2 cellular contexts compared by ENCODE assay signal in the genomic region with DNA sequence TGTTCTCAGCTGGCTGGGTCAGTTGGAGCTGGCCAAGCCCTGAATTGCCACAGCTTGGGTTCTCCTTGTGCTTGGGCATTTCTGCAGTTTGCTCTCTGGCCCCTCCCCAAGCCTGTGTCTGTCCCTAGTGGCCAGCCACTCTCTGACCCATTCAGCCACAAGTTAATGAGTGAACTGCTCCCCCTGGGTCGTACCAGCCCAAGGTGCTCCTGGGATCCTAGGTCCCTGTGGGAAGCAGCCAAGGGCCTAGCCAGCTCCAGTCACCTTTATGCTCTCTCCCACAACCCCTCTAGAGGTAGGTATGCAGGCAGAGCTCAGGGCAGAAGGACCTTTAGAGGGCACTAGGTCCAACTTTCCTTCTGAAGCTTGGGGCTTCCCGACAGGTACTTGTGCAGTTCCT.
TF ChIP-seq lines count a peak whose summit lies in the region.

No MANE protein-coding gene starts in this region.

TF ChIP-seq in WTC11, 78 proteins besides CTCF, POLR2A, EP300 and RAD21 (continues in another document):
- TF ChIP-seq, protein P1, sequence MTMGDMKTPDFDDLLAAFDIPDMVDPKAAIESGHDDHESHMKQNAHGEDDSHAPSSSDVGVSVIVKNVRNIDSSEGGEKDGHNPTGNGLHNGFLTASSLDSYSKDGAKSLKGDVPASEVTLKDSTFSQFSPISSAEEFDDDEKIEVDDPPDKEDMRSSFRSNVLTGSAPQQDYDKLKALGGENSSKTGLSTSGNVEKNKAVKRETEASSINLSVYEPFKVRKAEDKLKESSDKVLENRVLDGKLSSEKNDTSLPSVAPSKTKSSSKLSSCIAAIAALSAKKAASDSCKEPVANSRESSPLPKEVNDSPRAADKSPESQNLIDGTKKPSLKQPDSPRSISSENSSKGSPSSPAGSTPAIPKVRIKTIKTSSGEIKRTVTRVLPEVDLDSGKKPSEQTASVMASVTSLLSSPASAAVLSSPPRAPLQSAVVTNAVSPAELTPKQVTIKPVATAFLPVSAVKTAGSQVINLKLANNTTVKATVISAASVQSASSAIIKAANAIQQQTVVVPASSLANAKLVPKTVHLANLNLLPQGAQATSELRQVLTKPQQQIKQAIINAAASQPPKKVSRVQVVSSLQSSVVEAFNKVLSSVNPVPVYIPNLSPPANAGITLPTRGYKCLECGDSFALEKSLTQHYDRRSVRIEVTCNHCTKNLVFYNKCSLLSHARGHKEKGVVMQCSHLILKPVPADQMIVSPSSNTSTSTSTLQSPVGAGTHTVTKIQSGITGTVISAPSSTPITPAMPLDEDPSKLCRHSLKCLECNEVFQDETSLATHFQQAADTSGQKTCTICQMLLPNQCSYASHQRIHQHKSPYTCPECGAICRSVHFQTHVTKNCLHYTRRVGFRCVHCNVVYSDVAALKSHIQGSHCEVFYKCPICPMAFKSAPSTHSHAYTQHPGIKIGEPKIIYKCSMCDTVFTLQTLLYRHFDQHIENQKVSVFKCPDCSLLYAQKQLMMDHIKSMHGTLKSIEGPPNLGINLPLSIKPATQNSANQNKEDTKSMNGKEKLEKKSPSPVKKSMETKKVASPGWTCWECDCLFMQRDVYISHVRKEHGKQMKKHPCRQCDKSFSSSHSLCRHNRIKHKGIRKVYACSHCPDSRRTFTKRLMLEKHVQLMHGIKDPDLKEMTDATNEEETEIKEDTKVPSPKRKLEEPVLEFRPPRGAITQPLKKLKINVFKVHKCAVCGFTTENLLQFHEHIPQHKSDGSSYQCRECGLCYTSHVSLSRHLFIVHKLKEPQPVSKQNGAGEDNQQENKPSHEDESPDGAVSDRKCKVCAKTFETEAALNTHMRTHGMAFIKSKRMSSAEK (CRISPR knock-in tag; IDR thresholded peaks at IDR 0.05; ENCODE audit: borderline replicate concordance) = no peak
- TF ChIP-seq, protein P2, sequence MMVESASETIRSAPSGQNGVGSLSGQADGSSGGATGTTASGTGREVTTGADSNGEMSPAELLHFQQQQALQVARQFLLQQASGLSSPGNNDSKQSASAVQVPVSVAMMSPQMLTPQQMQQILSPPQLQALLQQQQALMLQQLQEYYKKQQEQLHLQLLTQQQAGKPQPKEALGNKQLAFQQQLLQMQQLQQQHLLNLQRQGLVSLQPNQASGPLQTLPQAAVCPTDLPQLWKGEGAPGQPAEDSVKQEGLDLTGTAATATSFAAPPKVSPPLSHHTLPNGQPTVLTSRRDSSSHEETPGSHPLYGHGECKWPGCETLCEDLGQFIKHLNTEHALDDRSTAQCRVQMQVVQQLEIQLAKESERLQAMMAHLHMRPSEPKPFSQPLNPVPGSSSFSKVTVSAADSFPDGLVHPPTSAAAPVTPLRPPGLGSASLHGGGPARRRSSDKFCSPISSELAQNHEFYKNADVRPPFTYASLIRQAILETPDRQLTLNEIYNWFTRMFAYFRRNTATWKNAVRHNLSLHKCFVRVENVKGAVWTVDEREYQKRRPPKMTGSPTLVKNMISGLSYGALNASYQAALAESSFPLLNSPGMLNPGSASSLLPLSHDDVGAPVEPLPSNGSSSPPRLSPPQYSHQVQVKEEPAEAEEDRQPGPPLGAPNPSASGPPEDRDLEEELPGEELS (CRISPR knock-in tag; IDR thresholded peaks at IDR 0.05) = no peak
- no peak for TF ChIP-seq ESRRA (CRISPR knock-in tag; IDR thresholded peaks at IDR 0.05; ENCODE audit: borderline replicate concordance)
- TF ChIP-seq, protein P3, sequence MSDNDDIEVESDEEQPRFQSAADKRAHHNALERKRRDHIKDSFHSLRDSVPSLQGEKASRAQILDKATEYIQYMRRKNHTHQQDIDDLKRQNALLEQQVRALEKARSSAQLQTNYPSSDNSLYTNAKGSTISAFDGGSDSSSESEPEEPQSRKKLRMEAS (CRISPR knock-in tag; IDR thresholded peaks at IDR 0.05) = no peak
- no peak for TF ChIP-seq OVOL2 (CRISPR knock-in tag; IDR thresholded peaks at IDR 0.05; ENCODE audit: borderline replicate concordance)
- TF ChIP-seq, protein P4, sequence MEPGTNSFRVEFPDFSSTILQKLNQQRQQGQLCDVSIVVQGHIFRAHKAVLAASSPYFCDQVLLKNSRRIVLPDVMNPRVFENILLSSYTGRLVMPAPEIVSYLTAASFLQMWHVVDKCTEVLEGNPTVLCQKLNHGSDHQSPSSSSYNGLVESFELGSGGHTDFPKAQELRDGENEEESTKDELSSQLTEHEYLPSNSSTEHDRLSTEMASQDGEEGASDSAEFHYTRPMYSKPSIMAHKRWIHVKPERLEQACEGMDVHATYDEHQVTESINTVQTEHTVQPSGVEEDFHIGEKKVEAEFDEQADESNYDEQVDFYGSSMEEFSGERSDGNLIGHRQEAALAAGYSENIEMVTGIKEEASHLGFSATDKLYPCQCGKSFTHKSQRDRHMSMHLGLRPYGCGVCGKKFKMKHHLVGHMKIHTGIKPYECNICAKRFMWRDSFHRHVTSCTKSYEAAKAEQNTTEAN (CRISPR knock-in tag; IDR thresholded peaks at IDR 0.05) = no peak
- TF ChIP-seq, protein P5, sequence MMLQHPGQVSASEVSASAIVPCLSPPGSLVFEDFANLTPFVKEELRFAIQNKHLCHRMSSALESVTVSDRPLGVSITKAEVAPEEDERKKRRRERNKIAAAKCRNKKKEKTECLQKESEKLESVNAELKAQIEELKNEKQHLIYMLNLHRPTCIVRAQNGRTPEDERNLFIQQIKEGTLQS (CRISPR knock-in tag; conservative IDR thresholded peaks at IDR 0.05) = no peak
- no peak for TF ChIP-seq ZBTB21 (CRISPR knock-in tag; IDR thresholded peaks at IDR 0.05; ENCODE audit: borderline replicate concordance)
- TF ChIP-seq, protein P6, sequence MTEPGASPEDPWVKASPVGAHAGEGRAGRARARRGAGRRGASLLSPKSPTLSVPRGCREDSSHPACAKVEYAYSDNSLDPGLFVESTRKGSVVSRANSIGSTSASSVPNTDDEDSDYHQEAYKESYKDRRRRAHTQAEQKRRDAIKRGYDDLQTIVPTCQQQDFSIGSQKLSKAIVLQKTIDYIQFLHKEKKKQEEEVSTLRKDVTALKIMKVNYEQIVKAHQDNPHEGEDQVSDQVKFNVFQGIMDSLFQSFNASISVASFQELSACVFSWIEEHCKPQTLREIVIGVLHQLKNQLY (CRISPR knock-in tag; IDR thresholded peaks at IDR 0.05) = no peak
- no peak for TF ChIP-seq FOXP1 (CRISPR knock-in tag; IDR thresholded peaks at IDR 0.05; ENCODE audit: borderline replicate concordance)
- TF ChIP-seq, protein P7, sequence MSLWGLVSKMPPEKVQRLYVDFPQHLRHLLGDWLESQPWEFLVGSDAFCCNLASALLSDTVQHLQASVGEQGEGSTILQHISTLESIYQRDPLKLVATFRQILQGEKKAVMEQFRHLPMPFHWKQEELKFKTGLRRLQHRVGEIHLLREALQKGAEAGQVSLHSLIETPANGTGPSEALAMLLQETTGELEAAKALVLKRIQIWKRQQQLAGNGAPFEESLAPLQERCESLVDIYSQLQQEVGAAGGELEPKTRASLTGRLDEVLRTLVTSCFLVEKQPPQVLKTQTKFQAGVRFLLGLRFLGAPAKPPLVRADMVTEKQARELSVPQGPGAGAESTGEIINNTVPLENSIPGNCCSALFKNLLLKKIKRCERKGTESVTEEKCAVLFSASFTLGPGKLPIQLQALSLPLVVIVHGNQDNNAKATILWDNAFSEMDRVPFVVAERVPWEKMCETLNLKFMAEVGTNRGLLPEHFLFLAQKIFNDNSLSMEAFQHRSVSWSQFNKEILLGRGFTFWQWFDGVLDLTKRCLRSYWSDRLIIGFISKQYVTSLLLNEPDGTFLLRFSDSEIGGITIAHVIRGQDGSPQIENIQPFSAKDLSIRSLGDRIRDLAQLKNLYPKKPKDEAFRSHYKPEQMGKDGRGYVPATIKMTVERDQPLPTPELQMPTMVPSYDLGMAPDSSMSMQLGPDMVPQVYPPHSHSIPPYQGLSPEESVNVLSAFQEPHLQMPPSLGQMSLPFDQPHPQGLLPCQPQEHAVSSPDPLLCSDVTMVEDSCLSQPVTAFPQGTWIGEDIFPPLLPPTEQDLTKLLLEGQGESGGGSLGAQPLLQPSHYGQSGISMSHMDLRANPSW (CRISPR knock-in tag; conservative IDR thresholded peaks at IDR 0.05; ENCODE audit: low read depth) = no peak

TF ChIP-seq in HepG2, 621 proteins besides CTCF, POLR2A, EP300 and RAD21 (continued from another document):
- TF ChIP-seq, protein P8, sequence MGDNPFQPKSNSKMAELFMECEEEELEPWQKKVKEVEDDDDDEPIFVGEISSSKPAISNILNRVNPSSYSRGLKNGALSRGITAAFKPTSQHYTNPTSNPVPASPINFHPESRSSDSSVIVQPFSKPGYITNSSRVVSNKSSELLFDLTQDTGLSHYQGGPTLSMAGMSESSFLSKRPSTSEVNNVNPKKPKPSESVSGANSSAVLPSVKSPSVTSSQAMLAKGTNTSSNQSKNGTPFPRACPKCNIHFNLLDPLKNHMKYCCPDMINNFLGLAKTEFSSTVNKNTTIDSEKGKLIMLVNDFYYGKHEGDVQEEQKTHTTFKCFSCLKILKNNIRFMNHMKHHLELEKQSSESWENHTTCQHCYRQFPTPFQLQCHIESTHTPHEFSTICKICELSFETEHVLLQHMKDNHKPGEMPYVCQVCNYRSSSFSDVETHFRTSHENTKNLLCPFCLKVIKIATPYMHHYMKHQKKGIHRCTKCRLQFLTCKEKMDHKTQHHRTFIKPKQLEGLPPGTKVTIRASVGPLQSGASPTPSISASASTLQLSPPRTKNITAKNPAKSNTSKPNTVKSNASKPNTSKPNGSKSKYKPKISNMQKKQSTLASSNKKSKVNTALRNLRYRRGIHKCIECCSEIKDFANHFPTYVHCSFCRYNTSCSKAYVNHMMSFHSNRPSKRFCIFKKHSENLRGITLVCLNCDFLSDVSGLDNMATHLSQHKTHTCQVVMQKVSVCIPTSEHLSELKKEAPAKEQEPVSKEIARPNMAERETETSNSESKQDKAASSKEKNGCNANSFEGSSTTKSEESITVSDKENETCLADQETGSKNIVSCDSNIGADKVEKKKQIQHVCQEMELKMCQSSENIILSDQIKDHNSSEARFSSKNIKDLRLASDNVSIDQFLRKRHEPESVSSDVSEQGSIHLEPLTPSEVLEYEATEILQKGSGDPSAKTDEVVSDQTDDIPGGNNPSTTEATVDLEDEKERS (CRISPR knock-in tag; IDR thresholded peaks at IDR 0.05) = no peak
- TF ChIP-seq STAG1 (CRISPR knock-in tag; IDR thresholded peaks at IDR 0.05) = 0 out of 2 replicates have a peak, but pooled peaks have one; percentile 18
- TF ChIP-seq, protein P9, sequence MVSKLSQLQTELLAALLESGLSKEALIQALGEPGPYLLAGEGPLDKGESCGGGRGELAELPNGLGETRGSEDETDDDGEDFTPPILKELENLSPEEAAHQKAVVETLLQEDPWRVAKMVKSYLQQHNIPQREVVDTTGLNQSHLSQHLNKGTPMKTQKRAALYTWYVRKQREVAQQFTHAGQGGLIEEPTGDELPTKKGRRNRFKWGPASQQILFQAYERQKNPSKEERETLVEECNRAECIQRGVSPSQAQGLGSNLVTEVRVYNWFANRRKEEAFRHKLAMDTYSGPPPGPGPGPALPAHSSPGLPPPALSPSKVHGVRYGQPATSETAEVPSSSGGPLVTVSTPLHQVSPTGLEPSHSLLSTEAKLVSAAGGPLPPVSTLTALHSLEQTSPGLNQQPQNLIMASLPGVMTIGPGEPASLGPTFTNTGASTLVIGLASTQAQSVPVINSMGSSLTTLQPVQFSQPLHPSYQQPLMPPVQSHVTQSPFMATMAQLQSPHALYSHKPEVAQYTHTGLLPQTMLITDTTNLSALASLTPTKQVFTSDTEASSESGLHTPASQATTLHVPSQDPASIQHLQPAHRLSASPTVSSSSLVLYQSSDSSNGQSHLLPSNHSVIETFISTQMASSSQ (IDR thresholded peaks at IDR 0.05; ENCODE audit: low read depth) = no peak
- TF ChIP-seq, protein P9 (CRISPR knock-in tag; IDR thresholded peaks at IDR 0.05; ENCODE audit: borderline replicate concordance) = 0 out of 2 replicates have a peak, but pooled peaks have one; percentile 45
- TF ChIP-seq TEAD3 (CRISPR knock-in tag; optimal IDR thresholded peaks at IDR 0.05; ENCODE audit: borderline replicate concordance) = peak; percentile 98
- TF ChIP-seq ZNF644 (CRISPR knock-in tag; IDR thresholded peaks at IDR 0.05; ENCODE audit: low read depth) = peak; percentile 38; the same call in 1 of the 2 replicates
- peak; percentile 16 for TF ChIP-seq XRCC5 (optimal IDR thresholded peaks at IDR 0.05; ENCODE audit: low read length)
TF ChIP-seq in HepG2: peak in this region for 5.
